Comparison of ENCODE assay signal across 10 cellular contexts in genomic region chr3:50341537-50341936, GRCh38. TPM values are rescaled to one million over a fixed set of nuclear protein-coding genes. Genes with fewer than 3 reads are reported as not detected.
DNase-seq lines count a peak whose midpoint lies in the region; ATAC-seq and TF ChIP-seq lines count a peak whose summit lies in the region.
"Had no signal": no experiment of that assay in that cellular context is flagged by ENCODE, and none has a peak within 500 bp of the region (broad histone marks: within the 10 kb centered on the region; RNA-seq: fewer than 3 reads in every experiment).

No MANE protein-coding gene starts in this region.

- no peak overlapping the region for H4K8ac ChIP-seq in H9 (replicated peaks; ENCODE audit: insufficient read length, low read depth, low read length)

- H4K20me1 ChIP-seq in GM23248 (ENCODE audit: insufficient read depth) (no peaks in the 10 kb centered on the region), mammary epithelial cell (ENCODE audit: insufficient read depth, low read length) (no peaks in the 10 kb centered on the region), H9 (ENCODE audit: control insufficient read depth, insufficient read depth, insufficient read length) (no peaks in the 10 kb centered on the region)

- no TSS peak for BruUV-seq in mammary epithelial cell (replicated peaks; lab: Mats Ljungman, UMichigan)

- no peak overlapping the region for H2BK15ac ChIP-seq in H9 (ENCODE audit: low read depth, low read length)

- H3K23ac ChIP-seq in H9 (ENCODE audit: insufficient read length, low read depth, low read length): no peak overlapping the region

- peaks cover 27% of the 10 kb centered on the region for H3F3A ChIP-seq in GM23248 (ENCODE audit: insufficient read depth)

- dilution Hi-C loops in mammary epithelial cell (cut with HindIII; ENCODE audit: low sequenced_read_pairs): no loop called here

- H3K79me2 ChIP-seq in GM23248 (ENCODE audit: insufficient read depth) (peaks cover 32% of the 10 kb centered on the region), mammary epithelial cell (ENCODE audit: insufficient read depth, low read length) (peaks cover 5% of the 10 kb centered on the region), H9 (ENCODE audit: insufficient read depth, low read length) (no peaks in the 10 kb centered on the region)

- H4K91ac ChIP-seq in H9 (ENCODE audit: insufficient read length, low read depth, low read length): no peak overlapping the region

- H4K5ac ChIP-seq in H9 (ENCODE audit: insufficient read length, low read depth, low read length): no peak overlapping the region

- 76 to 86% methylated on average over 9 of the region's 9 CpGs for WGBS in GM23248 (ENCODE audit: low coverage in 1 of 2, low lambda C conversion rate in 2 of 2, missing lambda C conversion rate in 2 of 2), 2 experiments
- 99% methylated on average over 8 of the region's 9 CpGs for WGBS in mammary epithelial cell (ENCODE audit: low coverage, missing lambda C conversion rate)
- WGBS in H9 (ENCODE audit: extremely low coverage, insufficient read length, low lambda C conversion rate): no CpG with 5 or more reads among the region's 9 CpGs

- H3K4me2 ChIP-seq in GM23248 (ENCODE audit: unreplicated experiment): peak overlapping the region; percentile 90
- no peak overlapping the region for H3K4me2 ChIP-seq in mammary epithelial cell (ENCODE audit: insufficient read depth, low read depth, low read length)
- H3K4me2 ChIP-seq in H9 (ENCODE audit: insufficient read depth, insufficient read length, low read length): no peak overlapping the region

- no peak overlapping the region for H2BK20ac ChIP-seq in H9 (ENCODE audit: low read depth, low read length, poor library complexity, severe bottlenecking)

- DNase-seq in BJ (ENCODE audit: low read depth) (no peak), GM23248 (no peak), choroid plexus epithelial cell (ENCODE audit: low read depth) (no peak), neural crest cell (ENCODE audit: low read depth, low spot score) (no peak), mammary epithelial cell (no peak), H9 (no peak), HK-2 (ENCODE audit: unreplicated experiment) (no peak)
- DNase-seq: NCI-H1694 had no signal

- no peak overlapping the region for H3K27ac ChIP-seq in GM23248
- no peak overlapping the region for H3K27ac ChIP-seq in mammary epithelial cell (ENCODE audit: insufficient read depth, low read depth, low read length)
- no peak overlapping the region for H3K27ac ChIP-seq in H9 (ENCODE audit: insufficient read length, low read depth, low read length)
- H3K27ac ChIP-seq: epithelial cell of prostate had no signal

- in situ Hi-C loops in GM23248 (cut with MboI): loop anchor here (10.0 kb wide), 1 partner anchor 193 kb away; no protein-coding TSS in a partner anchor
- in situ Hi-C loops in mammary epithelial cell (cut with MboI; ENCODE audit: low sequenced_read_pairs in 2 of 2): loop anchor here in 1 of 2 donors (10.0 kb wide), 1 partner anchor 83 kb away; no protein-coding TSS in a partner anchor

- H3K4me3 Mint-ChIP-seq in neural crest cell: peak overlapping the region; percentile 49
- H3K4me3 Mint-ChIP-seq in H9: 0 out of 5 replicates have a peak overlapping the region, but pooled peaks of 1 of the 2 experiments have one; percentile 35

- peak overlapping the region; percentile 60 for H3K4me3 ChIP-seq in BJ (ENCODE audit: low read depth, low read length)
- H3K4me3 ChIP-seq in GM23248: peak overlapping the region; percentile 89
- H3K4me3 ChIP-seq in choroid plexus epithelial cell (ENCODE audit: low read depth, low read length): peak overlapping the region; percentile 65
- no peak overlapping the region for H3K4me3 ChIP-seq in mammary epithelial cell (replicated peaks in 1 of 3; ENCODE audit: insufficient read depth in 1 of 3, low read depth in 2 of 3, low read length in 3 of 3)

- H3K14ac ChIP-seq in H9 (ENCODE audit: insufficient read depth, low read length): no peak overlapping the region

- no peaks in the 10 kb centered on the region for H3K27me3 ChIP-seq in BJ (ENCODE audit: control insufficient read depth, insufficient read depth, low read length)
- no peaks in the 10 kb centered on the region for H3K27me3 ChIP-seq in GM23248 (replicated peaks; ENCODE audit: insufficient read depth)
- H3K27me3 ChIP-seq in mammary epithelial cell (ENCODE audit: insufficient read depth, low read length): no peaks in the 10 kb centered on the region
- peaks cover 19% of the 10 kb centered on the region; the same call in 1 of the 2 replicates for H3K27me3 ChIP-seq in H9 (ENCODE audit: insufficient read depth, low read length)

- H3K4me1 ChIP-seq in GM23248 (ENCODE audit: insufficient read depth) (peaks cover 25% of the 10 kb centered on the region), mammary epithelial cell (ENCODE audit: insufficient read depth, low read length) (peaks cover 19% of the 10 kb centered on the region), H9 (ENCODE audit: insufficient read depth, low read length) (no peaks in the 10 kb centered on the region; the same call in 1 of the 2 replicates)

- H3K18ac ChIP-seq in H9 (ENCODE audit: insufficient read length, low read depth, low read length): no peak overlapping the region

- no peaks in the 10 kb centered on the region for H3K9me3 Mint-ChIP-seq in neural crest cell
- no peaks in the 10 kb centered on the region; a peak in 1 of 5 replicates for H3K9me3 Mint-ChIP-seq in H9

- H2BK5ac ChIP-seq in H9 (ENCODE audit: insufficient read length, low read length): no peak overlapping the region

- no peak overlapping the region for H3K56ac ChIP-seq in H9 (ENCODE audit: insufficient read length, low read depth, low read length)

- H2BK12ac ChIP-seq in H9 (ENCODE audit: insufficient read length, low read depth, low read length): no peak overlapping the region

- H2AK5ac ChIP-seq in H9 (ENCODE audit: insufficient read length, low read length): no peak overlapping the region

- CTCF ChIA-PET in BJ (lab: Yijun Ruan, JAX) (interaction anchor here (1.9 to 2.7 kb wide), 2 partner anchors 9 to 201 kb away, joined by 9 to 10 read pairs; partner anchors contain the start of genes CYB561D2 and NPRL2), mammary epithelial cell (lab: Charles Lee; ENCODE audit: low non-redundant PET) (no interaction called here)

- H3K4me1 Mint-ChIP-seq in neural crest cell (peaks cover 29% of the 10 kb centered on the region), H9 (peaks cover 21 to 30% of the 10 kb centered on the region in 2 experiments)

- no peak overlapping the region for H3K4ac ChIP-seq in H9 (ENCODE audit: low read depth, low read length)

- H3K27me3 Mint-ChIP-seq in neural crest cell (ENCODE audit: low read depth) (peaks cover 54% of the 10 kb centered on the region), H9 (ENCODE audit: low read depth) (peaks cover 76% of the 10 kb centered on the region)

- TF ChIP-seq POLR2A in GM18505 (IDR thresholded peaks at IDR 0.05; ENCODE audit: borderline replicate concordance, extremely low read depth, insufficient read depth, insufficient read length): no peak

- H3K27ac Mint-ChIP-seq in neural crest cell (ENCODE audit: unreplicated experiment): no peak overlapping the region
- H3K27ac Mint-ChIP-seq in H9: no peak overlapping the region

- TF ChIP-seq CTCF in BJ (IDR thresholded peaks at IDR 0.05; ENCODE audit: insufficient read depth, low read depth, low read length) (no peak), choroid plexus epithelial cell (conservative IDR thresholded peaks at IDR 0.05; ENCODE audit: low read depth, low read length) (no peak), neural crest cell (conservative IDR thresholded peaks at IDR 0.05) (no peak), mammary epithelial cell (conservative IDR thresholded peaks at IDR 0.05 in 1 of 2, IDR thresholded peaks at IDR 0.05 in 1 of 2; ENCODE audit: extremely low read depth in 1 of 2, insufficient read depth in 1 of 2, low read depth in 1 of 2, low read length in 2 of 2) (no peak), H9 (conservative IDR thresholded peaks at IDR 0.05) (no peak)

- H3K36me3 ChIP-seq in BJ (ENCODE audit: control insufficient read depth, insufficient read depth, low read length): no peaks in the 10 kb centered on the region
- no peaks in the 10 kb centered on the region for H3K36me3 ChIP-seq in GM23248 (ENCODE audit: low read depth)
- H3K36me3 ChIP-seq in mammary epithelial cell (ENCODE audit: insufficient read depth, low read length): no peaks in the 10 kb centered on the region

- no peak overlapping the region for H2AFZ ChIP-seq in GM23248
- no peak overlapping the region for H2AFZ ChIP-seq in mammary epithelial cell (ENCODE audit: low read depth, low read length)
- H2AFZ ChIP-seq in H9 (ENCODE audit: low read length): no peak overlapping the region

- H2BK120ac ChIP-seq in H9 (ENCODE audit: low read depth, low read length, poor library complexity, severe bottlenecking): no peak overlapping the region

- POLR2A ChIA-PET in BJ (lab: Charles Lee): no interaction called here

- H3K23me2 ChIP-seq in H9 (ENCODE audit: insufficient read length, low read depth, low read length, poor library complexity, severe bottlenecking): peaks cover 27% of the 10 kb centered on the region

- intact Hi-C loops in mammary epithelial cell (cut with micrococcal nuclease): no loop called here

- no peaks in the 10 kb centered on the region for H3K9me2 ChIP-seq in GM23248 (ENCODE audit: insufficient read depth)

- no peaks in the 10 kb centered on the region for H3K9me3 ChIP-seq in GM23248 (ENCODE audit: low read depth)
- H3K9me3 ChIP-seq in mammary epithelial cell (replicated peaks; ENCODE audit: insufficient read depth, low read length): no peaks in the 10 kb centered on the region
- no peaks in the 10 kb centered on the region for H3K9me3 ChIP-seq in H9 (ENCODE audit: control insufficient read depth, low read depth, low read length)

- H3K9ac ChIP-seq in GM23248: peak overlapping the region; percentile 92
- H3K9ac ChIP-seq in mammary epithelial cell (ENCODE audit: insufficient read depth, low read length): no peak overlapping the region
- no peak overlapping the region for H3K9ac ChIP-seq in H9 (ENCODE audit: extremely low read depth, insufficient read length, low read length)

- no peak overlapping the region for H3T11ph ChIP-seq in H9 (ENCODE audit: low read length)

- no peak for ATAC-seq in GM18505 (IDR thresholded peaks at IDR 0.05; ENCODE audit: unreplicated experiment)

- H3K36me3 Mint-ChIP-seq in neural crest cell (ENCODE audit: low read depth) (no peaks in the 10 kb centered on the region), H9 (ENCODE audit: insufficient read depth in 1 of 3, low read depth in 3 of 3) (no peaks in the 10 kb centered on the region; a peak in 3 of 7 replicates)

- no peaks in the 10 kb centered on the region for H3K79me1 ChIP-seq in H9 (ENCODE audit: insufficient read depth, low read depth, low read length, poor library complexity, severe bottlenecking)

RNA-seq across cellular contexts. Expression of gene RASSF1, which starts 0.9 kb away (rescaled TPM):
- 55.2 and 80.2 TPM in 2 replicates for polyA plus RNA-seq in BJ (2011; rRNA removed)
- 22.0 and 33.1 TPM in 2 replicates for polyA minus RNA-seq in BJ (2011; rRNA and poly(A)+ RNA removed)
- 57.5 and 68.7 TPM in 2 replicates for total RNA-seq in GM23248 (2014; rRNA removed; shearing (Covaris generic))
- 56.4 and 59.0 TPM in 2 replicates for polyA plus RNA-seq in GM23248 (2016; fragmentation: Nextera tagmentation; extraction: Ambion mirVana)
- total RNA-seq in neural crest cell: 15.1 and 16.8 TPM in 2 replicates
- total RNA-seq in mammary epithelial cell: 10 to 100 TPM in 1 of 2 donors, 1 to 10 TPM in 1; 9.2 to 23.3 TPM
- polyA plus RNA-seq in mammary epithelial cell: 29.2 TPM
- polyA minus RNA-seq in mammary epithelial cell: 3.3 TPM
- total RNA-seq in H9 (2021): 15.1 and 15.8 TPM in 2 replicates

RNA-seq across cellular contexts. Expression of gene ZMYND10, which starts 4.0 kb away (rescaled TPM):
- polyA plus RNA-seq in BJ (2011; rRNA removed) (0.65 and 1.3 TPM in 2 replicates), GM23248 (2016; fragmentation: Nextera tagmentation; extraction: Ambion mirVana) (0.61 and 0.90 TPM in 2 replicates), mammary epithelial cell (0.33 TPM)
- polyA minus RNA-seq in BJ (2011; rRNA and poly(A)+ RNA removed): 0.52 and 0.57 TPM in 2 replicates
- total RNA-seq in GM23248 (2014; rRNA removed; shearing (Covaris generic)): 1.5 TPM in 1 of 2 replicates, not detected in the other
- total RNA-seq in neural crest cell (2.3 and 2.5 TPM in 2 replicates), mammary epithelial cell (under 1 TPM; 0.33 to 0.52 TPM), H9 (2021) (0.61 and 1.4 TPM in 2 replicates)
- polyA minus RNA-seq in mammary epithelial cell: not detected

RNA-seq across cellular contexts. Expression of gene NPRL2, which starts 9.0 kb away (rescaled TPM):
- polyA plus RNA-seq in BJ (2011; rRNA removed) (31.4 and 45.0 TPM in 2 replicates), GM23248 (2016; fragmentation: Nextera tagmentation; extraction: Ambion mirVana) (22.9 and 28.9 TPM in 2 replicates), mammary epithelial cell (34.8 TPM)
- polyA minus RNA-seq in BJ (2011; rRNA and poly(A)+ RNA removed): 18.3 and 42.5 TPM in 2 replicates
- 17.9 and 20.2 TPM in 2 replicates for total RNA-seq in GM23248 (2014; rRNA removed; shearing (Covaris generic))
- total RNA-seq in neural crest cell (29.7 and 30.6 TPM in 2 replicates), mammary epithelial cell (10 to 100 TPM; 15.6 to 17.7 TPM), H9 (2021) (23.0 and 23.4 TPM in 2 replicates)
- 28.7 TPM for polyA minus RNA-seq in mammary epithelial cell

RNA-seq across cellular contexts. Expression of gene CYB561D2, which starts 9.1 kb away (rescaled TPM):
- polyA plus RNA-seq in BJ (2011; rRNA removed) (22.3 and 39.3 TPM in 2 replicates), GM23248 (2016; fragmentation: Nextera tagmentation; extraction: Ambion mirVana) (28.3 and 31.5 TPM in 2 replicates), mammary epithelial cell (24.4 TPM)
- polyA minus RNA-seq in BJ (2011; rRNA and poly(A)+ RNA removed): 16.0 and 22.9 TPM in 2 replicates
- total RNA-seq in GM23248 (2014; rRNA removed; shearing (Covaris generic)): 29.0 and 37.7 TPM in 2 replicates
- total RNA-seq in neural crest cell (11.7 and 12.8 TPM in 2 replicates), mammary epithelial cell (10 to 100 TPM; 10.0 to 11.9 TPM), H9 (2021) (16.8 and 19.0 TPM in 2 replicates)
- 8.0 TPM for polyA minus RNA-seq in mammary epithelial cell

RNA-seq across cellular contexts. Expression of gene TUSC2, which starts 13.5 kb away (rescaled TPM):
- 33.8 and 38.9 TPM in 2 replicates for polyA plus RNA-seq in BJ (2011; rRNA removed)
- 7.7 and 15.6 TPM in 2 replicates for polyA minus RNA-seq in BJ (2011; rRNA and poly(A)+ RNA removed)
- 14.3 and 32.5 TPM in 2 replicates for total RNA-seq in GM23248 (2014; rRNA removed; shearing (Covaris generic))
- 45.7 and 46.5 TPM in 2 replicates for polyA plus RNA-seq in GM23248 (2016; fragmentation: Nextera tagmentation; extraction: Ambion mirVana)
- total RNA-seq in neural crest cell: 35.0 and 35.5 TPM in 2 replicates
- total RNA-seq in mammary epithelial cell: 10 to 100 TPM; 22.0 to 22.4 TPM
- 34.4 TPM for polyA plus RNA-seq in mammary epithelial cell
- polyA minus RNA-seq in mammary epithelial cell: 27.6 TPM
- total RNA-seq in H9 (2021): 33.5 and 35.5 TPM in 2 replicates

Comparison
In these comparisons a context has a peak if more than half of its experiments do, and no peak if none do; other contexts are left out.
1. H3K4me3 ChIP-seq: peak in BJ (single experiment), GM23248 (single experiment) and choroid plexus epithelial cell (single experiment); none in mammary epithelial cell (0 of 3).